In genomic region chr19:50489461-50490011, GRCh38 we compare ENCODE assay signal across 24 cellular contexts. TPM values are rescaled to one million over a fixed set of nuclear protein-coding genes. Genes with fewer than 3 reads are reported as not detected.
A peak's percentile ranks its signal among the peaks of the same experiment; 100 is the strongest.
DNase-seq lines count a peak whose midpoint lies in the region; ATAC-seq and TF ChIP-seq lines count a peak whose summit lies in the region.
"Had no signal": no experiment of that assay in that cellular context is flagged by ENCODE, and none has a peak within 500 bp of the region (broad histone marks: within the 10 kb centered on the region; RNA-seq: fewer than 3 reads in every experiment).

No MANE protein-coding gene starts in this region.

- intact Hi-C loops in left ventricle myocardium inferior (cut with micrococcal nuclease) = no loop called here
- intact Hi-C loops in aorta (cut with DNase I) = no loop called here

- TF ChIP-seq CTCF in cardiac muscle cell (IDR thresholded peaks at IDR 0.05; ENCODE audit: low read depth, low read length) = no peak
- TF ChIP-seq CTCF in left ventricle myocardium inferior (IDR thresholded peaks at IDR 0.05; ENCODE audit: borderline replicate concordance) = no peak
- no peak for TF ChIP-seq CTCF in endodermal cell (conservative IDR thresholded peaks at IDR 0.05)
- no peak for TF ChIP-seq CTCF in nephron (IDR thresholded peaks at IDR 0.05; ENCODE audit: unreplicated experiment in 3 of 3)

- H3K36me3 ChIP-seq in cardiac muscle cell (peaks cover 18% of the 10 kb centered on the region), left ventricle myocardium inferior (no peaks in the 10 kb centered on the region), endodermal cell (ENCODE audit: control insufficient read depth, insufficient read depth, low read length) (peaks cover 6% of the 10 kb centered on the region), aorta (ENCODE audit: control insufficient read depth in 1 of 2, insufficient read depth in 2 of 2, low read length in 1 of 2) (no peaks in the 10 kb centered on the region)

- H3K27ac ChIP-seq in cardiac muscle cell = peak overlapping the region; percentile 81
- no peak overlapping the region for H3K27ac ChIP-seq in left ventricle myocardium inferior (replicated peaks)
- no peak overlapping the region for H3K27ac ChIP-seq in endodermal cell (ENCODE audit: low read depth, low read length)
- H3K27ac ChIP-seq in aorta (ENCODE audit: low read depth in 1 of 2, low read length in 2 of 2) = no peak overlapping the region
- H3K27ac ChIP-seq: A549, foreskin keratinocyte, HL-60 had no signal

- WGBS in endodermal cell (ENCODE audit: insufficient coverage in 1 of 2, insufficient read length in 1 of 2), 2 experiments = 62 to 75% methylated on average over 20 to 24 of the region's 24 CpGs
- 47 to 49% methylated on average over 24 of the region's 24 CpGs for WGBS in aorta, 2 donors

- H3K9me3 ChIP-seq in cardiac muscle cell (ENCODE audit: low read depth) (no peaks in the 10 kb centered on the region), left ventricle myocardium inferior (replicated peaks) (peaks cover 5% of the 10 kb centered on the region), endodermal cell (ENCODE audit: control insufficient read depth, low read length) (peaks cover 26% of the 10 kb centered on the region), aorta (ENCODE audit: control insufficient read depth, low read length) (no peaks in the 10 kb centered on the region)

- H3K4me1 Mint-ChIP-seq in endodermal cell (no peaks in the 10 kb centered on the region), nephron (peaks cover 40% of the 10 kb centered on the region)

- peaks cover 10% of the 10 kb centered on the region for H3K4me1 ChIP-seq in cardiac muscle cell (ENCODE audit: low read depth)
- H3K4me1 ChIP-seq in left ventricle myocardium inferior = peaks cover 20% of the 10 kb centered on the region
- no peaks in the 10 kb centered on the region for H3K4me1 ChIP-seq in endodermal cell (ENCODE audit: control insufficient read depth, insufficient read depth, low read length)
- H3K4me1 ChIP-seq in aorta (ENCODE audit: control insufficient read depth in 1 of 2, insufficient read depth in 2 of 2, low read length in 2 of 2) = no peaks in the 10 kb centered on the region
- H3K4me1 ChIP-seq: foreskin keratinocyte had no signal

- DNase-seq in cardiac muscle cell (ENCODE audit: low read depth in 1 of 2, low spot score in 1 of 2) (no peak), left ventricle myocardium inferior (no peak), endodermal cell (peak; percentile 55), aorta (peak; percentile 48 to 74), NOMO-1 (lab: John Stamatoyannopoulos, UW; ENCODE audit: unreplicated experiment in 2 of 2) (no peak), mesenteric fat pad (ENCODE audit: low spot score) (no peak)
- DNase-seq: activated CD8-positive, alpha-beta T cell treated with anti-CD3 and anti-CD28 coated beads for 36 hours; CD4-positive, alpha-beta T cell; DMS79 treated with DMSO at 0.1 percent for 48 hours; foreskin keratinocyte; KG1; midbrain; NCI-H1092 treated with DMSO at 0.1 percent for 48 hours; NCI-H2107; stimulated activated naive B cell treated with anti-CD40 and anti-IgM and Interleukin-4, amounts not matched to agents 10 μg/mL and 1 μg/mL and 100 μg/mL, for 72 hours had no signal

- H3K27me3 ChIP-seq in cardiac muscle cell (no peaks in the 10 kb centered on the region), left ventricle myocardium inferior (ENCODE audit: low read depth) (peaks cover 6% of the 10 kb centered on the region), endodermal cell (ENCODE audit: control insufficient read depth, insufficient read depth, low read length, poor library complexity, severe bottlenecking) (peaks cover 33% of the 10 kb centered on the region), aorta (ENCODE audit: control insufficient read depth in 1 of 2, insufficient read depth in 2 of 2, low read length in 1 of 2) (no peaks in the 10 kb centered on the region)

- H3K9me3 Mint-ChIP-seq in endodermal cell (peaks cover 28% of the 10 kb centered on the region), nephron (peaks cover 5% of the 10 kb centered on the region)
- H3K9me3 Mint-ChIP-seq: CD4-positive, alpha-beta T cell had no signal

- H3K4me3 ChIP-seq in cardiac muscle cell (no peak overlapping the region), left ventricle myocardium inferior (no peak overlapping the region), endodermal cell (ENCODE audit: low read length) (no peak overlapping the region), aorta (ENCODE audit: low read length in 2 of 2) (no peak overlapping the region)
- H3K4me3 ChIP-seq: A549 had no signal

- H3K4me3 Mint-ChIP-seq in endodermal cell = no peak overlapping the region
- peak overlapping the region; percentile 75 to 84 (median 77) for H3K4me3 Mint-ChIP-seq in nephron
- H3K4me3 Mint-ChIP-seq: activated CD8-positive, alpha-beta T cell treated with anti-CD3 and anti-CD28 coated beads for 36 hours; activated T-helper 1 cell treated with anti-CD3 and anti-CD28 coated beads, Interleukin-12 subunit alpha, Interleukin-12 subunit beta, Interleukin-2, Interleukin-4 antibody, amounts not matched to agents 30 ng/mL and 10 ng/mL and 1 ng/mL, durations not matched to agents 14 hours and 24 hours and 36 hours; CD4-positive, alpha-beta T cell; stimulated activated naive B cell treated with anti-CD40 and anti-IgM and Interleukin-4, amounts not matched to agents 10 μg/mL and 1 μg/mL and 100 μg/mL, for 72 hours had no signal

- H3K27ac Mint-ChIP-seq in endodermal cell (no peak overlapping the region), nephron (peak overlapping the region; percentile 77 to 90 (median 83))
- H3K27ac Mint-ChIP-seq: activated CD8-positive, alpha-beta T cell treated with anti-CD3 and anti-CD28 coated beads for 36 hours; activated T-helper 1 cell treated with anti-CD3 and anti-CD28 coated beads, Interleukin-12 subunit alpha, Interleukin-12 subunit beta, Interleukin-2, Interleukin-4 antibody, amounts not matched to agents 30 ng/mL and 10 ng/mL and 1 ng/mL, durations not matched to agents 14 hours and 24 hours and 36 hours; CD4-positive, alpha-beta T cell had no signal

- ATAC-seq in aorta (ENCODE audit: low FRiP score) = peak; percentile 29
- no peak for ATAC-seq in GM21423 (IDR thresholded peaks at IDR 0.05; ENCODE audit: unreplicated experiment)
- ATAC-seq: A549; activated CD8-positive, alpha-beta T cell treated with anti-CD3 and anti-CD28 coated beads for 36 hours; foreskin keratinocyte; Panc1; stimulated activated naive B cell treated with anti-CD40 and anti-IgM and Interleukin-4, amounts not matched to agents 10 μg/mL and 1 μg/mL and 100 μg/mL, for 72 hours had no signal

- H3K36me3 Mint-ChIP-seq in endodermal cell (ENCODE audit: low read depth) = peaks cover 34% of the 10 kb centered on the region
- H3K36me3 Mint-ChIP-seq in nephron (ENCODE audit: low read depth) = peaks cover 28% of the 10 kb centered on the region

- peaks cover 86% of the 10 kb centered on the region for H3K27me3 Mint-ChIP-seq in endodermal cell (ENCODE audit: insufficient read depth)
- peaks cover 56% of the 10 kb centered on the region for H3K27me3 Mint-ChIP-seq in nephron (ENCODE audit: low read depth)
- H3K27me3 Mint-ChIP-seq: activated CD8-positive, alpha-beta T cell treated with anti-CD3 and anti-CD28 coated beads for 36 hours; CD4-positive, alpha-beta T cell had no signal

- no peak overlapping the region for H3K9ac ChIP-seq in endodermal cell (ENCODE audit: extremely low read depth, low read length, poor library complexity, severe bottlenecking)

RNA-seq across cellular contexts. Expression of gene GARIN5A, which starts 12.9 kb away (rescaled TPM):
- total RNA-seq in cardiac muscle cell (7.7 and 9.4 TPM in 2 replicates), left ventricle myocardium inferior (1.3 TPM), endodermal cell (1 to 10 TPM; 8.3 to 9.5 TPM), aorta (not detected), mesenteric fat pad (0.35 TPM)
- polyA plus RNA-seq in cardiac muscle cell (4.8 and 9.3 TPM in 2 replicates), aorta (not detected)
- polyA plus RNA-seq in endodermal cell (2013, experiment 1 of 2) = 1.7 TPM
- 2.4 TPM for polyA plus RNA-seq in endodermal cell (2013, experiment 2 of 2)
- total RNA-seq: urinary bladder had no signal

RNA-seq across cellular contexts. Expression of gene EMC10, which starts 13.2 kb away (rescaled TPM):
- total RNA-seq in cardiac muscle cell = 308 and 370 TPM in 2 replicates
- 280 and 382 TPM in 2 replicates for polyA plus RNA-seq in cardiac muscle cell
- 97.7 TPM for total RNA-seq in left ventricle myocardium inferior
- total RNA-seq in endodermal cell = 100 to 1,000 TPM; 119 to 123 TPM
- 88.6 TPM for polyA plus RNA-seq in endodermal cell (2013, experiment 1 of 2)
- 88.0 TPM for polyA plus RNA-seq in endodermal cell (2013, experiment 2 of 2)
- 10 to 100 TPM; 79.6 to 86.5 TPM for total RNA-seq in aorta
- 100 to 1,000 TPM in 1 of 2 donors, 10 to 100 TPM in 1; 65.2 to 111 TPM for polyA plus RNA-seq in aorta
- total RNA-seq in mesenteric fat pad = 53.3 TPM

RNA-seq across cellular contexts. Expression of gene JOSD2, which starts 21.5 kb away (rescaled TPM):
- total RNA-seq in cardiac muscle cell (21.4 and 25.4 TPM in 2 replicates), left ventricle myocardium inferior (28.6 TPM), endodermal cell (10 to 100 TPM; 12.1 to 13.7 TPM), aorta (10 to 100 TPM; 26.6 to 34.2 TPM), mesenteric fat pad (44.9 TPM)
- polyA plus RNA-seq in cardiac muscle cell (29.5 and 44.8 TPM in 2 replicates), aorta (10 to 100 TPM; 40.2 to 76.1 TPM)
- polyA plus RNA-seq in endodermal cell (2013, experiment 1 of 2) = 5.6 TPM
- 4.8 TPM for polyA plus RNA-seq in endodermal cell (2013, experiment 2 of 2)

RNA-seq across cellular contexts. Expression of gene ASPDH, which starts 24.2 kb away (rescaled TPM):
- not detected in 2 replicates for total RNA-seq in cardiac muscle cell
- polyA plus RNA-seq in cardiac muscle cell = not detected in 2 replicates
- not detected for total RNA-seq in left ventricle myocardium inferior
- total RNA-seq in endodermal cell = not detected
- not detected for polyA plus RNA-seq in endodermal cell (2013, experiment 1 of 2)
- polyA plus RNA-seq in endodermal cell (2013, experiment 2 of 2) = not detected
- total RNA-seq in aorta = not detected
- polyA plus RNA-seq in aorta = 1 to 10 TPM in 1 of 2 donors, not detected in 1; 1.9 TPM
- not detected for total RNA-seq in mesenteric fat pad
- total RNA-seq: activated CD8-positive, alpha-beta T cell treated with anti-CD3 and anti-CD28 coated beads for 36 hours; activated T-helper 1 cell treated with anti-CD3 and anti-CD28 coated beads, Interleukin-12 subunit alpha, Interleukin-12 subunit beta, Interleukin-2, Interleukin-4 antibody, amounts not matched to agents 30 ng/mL and 10 ng/mL and 1 ng/mL, durations not matched to agents 14 hours and 24 hours and 36 hours; CD4-positive, alpha-beta T cell; endothelial cell of umbilical vein; foreskin keratinocyte; osteocyte; urinary bladder had no signal
- polyA plus RNA-seq: A549, endothelial cell of umbilical vein, foreskin keratinocyte, urinary bladder had no signal

RNA-seq across cellular contexts. Expression of gene MYBPC2, which starts 56.8 kb away (rescaled TPM):
- total RNA-seq in cardiac muscle cell (0.04 and 0.18 TPM in 2 replicates), left ventricle myocardium inferior (not detected), endodermal cell (1 to 10 TPM; 1.9 to 2.3 TPM), aorta (not detected), mesenteric fat pad (not detected)
- polyA plus RNA-seq in cardiac muscle cell (0.30 and 0.31 TPM in 2 replicates), aorta (under 1 TPM in 1 of 2 donors, not detected in 1; 0.03 TPM)
- polyA plus RNA-seq in endodermal cell (2013, experiment 1 of 2) = 0.71 TPM
- polyA plus RNA-seq in endodermal cell (2013, experiment 2 of 2) = 0.62 TPM
- total RNA-seq: endothelial cell of umbilical vein, foreskin keratinocyte, osteocyte had no signal
- polyA plus RNA-seq: foreskin keratinocyte had no signal

Comparison
In these comparisons a context has a peak if more than half of its experiments do, and no peak if none do; other contexts are left out.
1. DNase-seq: peak in endodermal cell (single experiment) and aorta (2 of 2); none in cardiac muscle cell (0 of 2), left ventricle myocardium inferior (single experiment), NOMO-1 (0 of 2) and mesenteric fat pad (single experiment).